In the genomic region with DNA sequence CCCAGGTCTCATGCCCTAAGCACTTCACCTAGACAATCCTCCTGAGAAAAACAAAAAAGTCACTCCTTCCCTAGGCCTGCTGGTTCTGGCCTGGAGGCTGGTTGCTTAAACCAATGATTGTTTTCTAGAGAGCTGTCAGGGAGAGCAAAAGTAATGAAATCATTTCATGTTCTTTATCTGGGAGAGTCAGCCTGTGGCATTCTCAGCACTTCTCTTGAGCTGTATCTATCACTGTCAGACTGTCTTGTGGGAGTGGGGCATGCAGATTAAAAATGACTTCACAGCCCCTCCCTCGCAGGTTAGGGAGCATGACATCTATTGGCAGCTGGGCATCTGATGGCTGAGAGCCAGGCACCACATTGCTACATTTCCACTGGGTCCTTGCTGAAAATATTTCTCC, we compare ENCODE assay signal across 17 cellular contexts. TPM values are rescaled to one million over a fixed set of nuclear protein-coding genes. Genes with fewer than 3 reads are reported as not detected.
DNase-seq lines count a peak whose midpoint lies in the region; ATAC-seq and TF ChIP-seq lines count a peak whose summit lies in the region.
"Had no signal": no experiment of that assay in that cellular context is flagged by ENCODE, and none has a peak within 500 bp of the region (broad histone marks: within the 10 kb centered on the region; RNA-seq: fewer than 3 reads in every experiment).

No MANE protein-coding gene starts in this region.

- no peaks in the 10 kb centered on the region for H3K79me2 ChIP-seq in neural cell (replicated peaks; ENCODE audit: insufficient read depth, low read length)

- TF ChIP-seq EP300 in neural cell (conservative IDR thresholded peaks at IDR 0.05; ENCODE audit: poor library complexity, severe bottlenecking): peak; percentile 79

- H3F3A ChIP-seq in neural cell (ENCODE audit: insufficient read depth, low read length, poor library complexity, severe bottlenecking): peaks cover 4% of the 10 kb centered on the region

- H3K27me3 ChIP-seq in HUES64 (ENCODE audit: insufficient read depth, low read length) (no peaks in the 10 kb centered on the region), neural cell (ENCODE audit: insufficient read depth, low read depth, low read length) (no peaks in the 10 kb centered on the region)

- no peaks in the 10 kb centered on the region for H3K36me3 ChIP-seq in HUES64 (ENCODE audit: insufficient read depth, low read length)
- no peaks in the 10 kb centered on the region for H3K36me3 ChIP-seq in neural cell (ENCODE audit: insufficient read depth, low read length)

- H3K4me3 ChIP-seq in HUES64 (ENCODE audit: low read length): peak overlapping the region; percentile 45
- peak overlapping the region; percentile 22 for H3K4me3 ChIP-seq in neural cell (ENCODE audit: low read length)
- H3K4me3 ChIP-seq: smooth muscle cell had no signal

- DNase-seq in amniotic epithelial cell (ENCODE audit: low read depth) (peak; percentile 76), glomerular visceral epithelial cell (ENCODE audit: extremely low spot score) (peak; percentile 15), NCI-H510A (lab: John Stamatoyannopoulos, UW) (no peak)
- no peak for DNase-seq in stimulated activated CD4-positive, alpha-beta T cell treated with anti-CD3 and anti-CD28 coated beads, Interleukin-4, amount 100 ng/mL, for 4 hours
- DNase-seq: activated CD4-positive, alpha-beta T cell treated with anti-CD3 and anti-CD28 coated beads for 36 hours; Calu3; immature natural killer cell; KG1; NCI-H748 treated with DMSO at 0.1 percent for 48 hours; SHP77 treated with DMSO at 0.1 percent for 48 hours; stimulated activated naive CD4-positive, alpha-beta T cell had no signal

- TF ChIP-seq CTCF in neural cell (IDR thresholded peaks at IDR 0.05; ENCODE audit: poor library complexity, severe bottlenecking): no peak

- H3K9me3 ChIP-seq in HUES64 (ENCODE audit: insufficient read depth, low read depth, low read length): peaks cover 2% of the 10 kb centered on the region; the same call in 1 of the 2 replicates
- H3K9me3 ChIP-seq in neural cell (ENCODE audit: low read length): peaks cover 8% of the 10 kb centered on the region

- no peak for ATAC-seq in HG03045 (IDR thresholded peaks at IDR 0.05; ENCODE audit: unreplicated experiment)
- no peak for ATAC-seq in GM21390 (IDR thresholded peaks at IDR 0.05; ENCODE audit: unreplicated experiment)
- ATAC-seq: activated CD4-positive, alpha-beta T cell treated with anti-CD3 and anti-CD28 coated beads for 36 hours had no signal

- 13% methylated on average over 1 of the region's 1 CpG for WGBS in HUES64

- no peaks in the 10 kb centered on the region for H3K9me2 ChIP-seq in neural cell (ENCODE audit: insufficient read depth, low read length)

- H3K9ac ChIP-seq in HUES64 (ENCODE audit: low read depth, low read length) (no peak overlapping the region), neural cell (ENCODE audit: low read length) (peak overlapping the region; percentile 33)

- H3K27ac ChIP-seq in HUES64 (ENCODE audit: low read depth, low read length) (peak overlapping the region; percentile 76; the same call in 1 of the 2 replicates), neural cell (ENCODE audit: low read length) (peak overlapping the region; percentile 63)
- H3K27ac ChIP-seq: C4-2B had no signal

- no peak overlapping the region for H2AFZ ChIP-seq in neural cell (ENCODE audit: low read depth, low read length)

- no peak overlapping the region for H3K4me2 ChIP-seq in neural cell (ENCODE audit: low read length)
- H3K4me2 ChIP-seq: smooth muscle cell had no signal

- H3K4me1 ChIP-seq in HUES64 (ENCODE audit: insufficient read depth, low read length): peaks cover 52% of the 10 kb centered on the region

- TF ChIP-seq RAD21 in neural cell (conservative IDR thresholded peaks at IDR 0.05): no peak

- no peaks in the 10 kb centered on the region for H4K20me1 ChIP-seq in neural cell (ENCODE audit: insufficient read depth)

TF ChIP-seq in neural cell, 6 proteins besides CTCF, POLR2A, EP300 and RAD21:
- TF ChIP-seq MXI1 (conservative IDR thresholded peaks at IDR 0.05; ENCODE audit: poor library complexity, severe bottlenecking) (no peak), EZH2 (IDR thresholded peaks at IDR 0.05; ENCODE audit: borderline replicate concordance, insufficient read depth, low read length, poor library complexity, severe bottlenecking) (no peak), TAF1 (IDR thresholded peaks at IDR 0.05; ENCODE audit: low read depth) (no peak), POLR2AphosphoS5 (IDR thresholded peaks at IDR 0.05) (peak; percentile 50), SMC3 (conservative IDR thresholded peaks at IDR 0.05; ENCODE audit: poor library complexity) (no peak)
- TF ChIP-seq, protein P1, sequence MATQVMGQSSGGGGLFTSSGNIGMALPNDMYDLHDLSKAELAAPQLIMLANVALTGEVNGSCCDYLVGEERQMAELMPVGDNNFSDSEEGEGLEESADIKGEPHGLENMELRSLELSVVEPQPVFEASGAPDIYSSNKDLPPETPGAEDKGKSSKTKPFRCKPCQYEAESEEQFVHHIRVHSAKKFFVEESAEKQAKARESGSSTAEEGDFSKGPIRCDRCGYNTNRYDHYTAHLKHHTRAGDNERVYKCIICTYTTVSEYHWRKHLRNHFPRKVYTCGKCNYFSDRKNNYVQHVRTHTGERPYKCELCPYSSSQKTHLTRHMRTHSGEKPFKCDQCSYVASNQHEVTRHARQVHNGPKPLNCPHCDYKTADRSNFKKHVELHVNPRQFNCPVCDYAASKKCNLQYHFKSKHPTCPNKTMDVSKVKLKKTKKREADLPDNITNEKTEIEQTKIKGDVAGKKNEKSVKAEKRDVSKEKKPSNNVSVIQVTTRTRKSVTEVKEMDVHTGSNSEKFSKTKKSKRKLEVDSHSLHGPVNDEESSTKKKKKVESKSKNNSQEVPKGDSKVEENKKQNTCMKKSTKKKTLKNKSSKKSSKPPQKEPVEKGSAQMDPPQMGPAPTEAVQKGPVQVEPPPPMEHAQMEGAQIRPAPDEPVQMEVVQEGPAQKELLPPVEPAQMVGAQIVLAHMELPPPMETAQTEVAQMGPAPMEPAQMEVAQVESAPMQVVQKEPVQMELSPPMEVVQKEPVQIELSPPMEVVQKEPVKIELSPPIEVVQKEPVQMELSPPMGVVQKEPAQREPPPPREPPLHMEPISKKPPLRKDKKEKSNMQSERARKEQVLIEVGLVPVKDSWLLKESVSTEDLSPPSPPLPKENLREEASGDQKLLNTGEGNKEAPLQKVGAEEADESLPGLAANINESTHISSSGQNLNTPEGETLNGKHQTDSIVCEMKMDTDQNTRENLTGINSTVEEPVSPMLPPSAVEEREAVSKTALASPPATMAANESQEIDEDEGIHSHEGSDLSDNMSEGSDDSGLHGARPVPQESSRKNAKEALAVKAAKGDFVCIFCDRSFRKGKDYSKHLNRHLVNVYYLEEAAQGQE (IDR thresholded peaks at IDR 0.05; ENCODE audit: borderline replicate concordance): no peak

RNA-seq across cellular contexts. Expression of a gene that starts 20.4 kb away (rescaled TPM):
- 1.4 TPM for polyA plus RNA-seq in HUES64 (2013, experiment 1 of 2)
- polyA plus RNA-seq in HUES64 (2013, experiment 2 of 2): 1.3 TPM
- polyA plus RNA-seq in neural cell: 0.04 TPM in 1 of 2 replicates, not detected in the other
- not detected in 2 replicates for polyA minus RNA-seq in neural cell

Comparison
In these comparisons a context has a peak if more than half of its experiments do, and no peak if none do; other contexts are left out.
1. DNase-seq: peak in amniotic epithelial cell (single experiment) and glomerular visceral epithelial cell (single experiment); none in stimulated activated CD4-positive, alpha-beta T cell treated with anti-CD3 and anti-CD28 coated beads, Interleukin-4, amount 100 ng/mL, for 4 hours (0 of 2) and NCI-H510A (single experiment).